1 cellular context compared by ENCODE assay signal in the genomic region with DNA sequence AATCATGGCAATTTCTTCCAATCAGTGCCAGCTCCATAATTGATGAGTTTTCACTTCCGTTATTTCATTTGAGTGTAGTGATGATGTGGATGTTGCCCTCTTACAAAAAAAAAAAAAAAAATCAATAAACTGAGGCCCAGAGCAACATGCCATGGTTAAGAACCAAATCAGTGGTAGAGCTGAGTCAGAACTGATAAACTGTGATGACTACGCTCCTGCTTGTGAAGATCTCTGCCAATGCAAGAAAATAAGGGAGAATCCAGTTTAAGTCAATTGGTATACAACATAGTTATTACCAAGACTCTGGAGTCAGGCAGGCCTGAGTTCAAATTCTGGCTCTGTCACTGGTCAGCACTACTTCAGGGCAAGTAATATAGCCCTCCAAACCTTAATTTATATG.
TF ChIP-seq lines count a peak whose summit lies in the region.

No MANE protein-coding gene starts in this region.

TF ChIP-seq in HCT116, 20 proteins besides CTCF, POLR2A, EP300 and RAD21 (continued from another document):
- TF ChIP-seq, protein P1, sequence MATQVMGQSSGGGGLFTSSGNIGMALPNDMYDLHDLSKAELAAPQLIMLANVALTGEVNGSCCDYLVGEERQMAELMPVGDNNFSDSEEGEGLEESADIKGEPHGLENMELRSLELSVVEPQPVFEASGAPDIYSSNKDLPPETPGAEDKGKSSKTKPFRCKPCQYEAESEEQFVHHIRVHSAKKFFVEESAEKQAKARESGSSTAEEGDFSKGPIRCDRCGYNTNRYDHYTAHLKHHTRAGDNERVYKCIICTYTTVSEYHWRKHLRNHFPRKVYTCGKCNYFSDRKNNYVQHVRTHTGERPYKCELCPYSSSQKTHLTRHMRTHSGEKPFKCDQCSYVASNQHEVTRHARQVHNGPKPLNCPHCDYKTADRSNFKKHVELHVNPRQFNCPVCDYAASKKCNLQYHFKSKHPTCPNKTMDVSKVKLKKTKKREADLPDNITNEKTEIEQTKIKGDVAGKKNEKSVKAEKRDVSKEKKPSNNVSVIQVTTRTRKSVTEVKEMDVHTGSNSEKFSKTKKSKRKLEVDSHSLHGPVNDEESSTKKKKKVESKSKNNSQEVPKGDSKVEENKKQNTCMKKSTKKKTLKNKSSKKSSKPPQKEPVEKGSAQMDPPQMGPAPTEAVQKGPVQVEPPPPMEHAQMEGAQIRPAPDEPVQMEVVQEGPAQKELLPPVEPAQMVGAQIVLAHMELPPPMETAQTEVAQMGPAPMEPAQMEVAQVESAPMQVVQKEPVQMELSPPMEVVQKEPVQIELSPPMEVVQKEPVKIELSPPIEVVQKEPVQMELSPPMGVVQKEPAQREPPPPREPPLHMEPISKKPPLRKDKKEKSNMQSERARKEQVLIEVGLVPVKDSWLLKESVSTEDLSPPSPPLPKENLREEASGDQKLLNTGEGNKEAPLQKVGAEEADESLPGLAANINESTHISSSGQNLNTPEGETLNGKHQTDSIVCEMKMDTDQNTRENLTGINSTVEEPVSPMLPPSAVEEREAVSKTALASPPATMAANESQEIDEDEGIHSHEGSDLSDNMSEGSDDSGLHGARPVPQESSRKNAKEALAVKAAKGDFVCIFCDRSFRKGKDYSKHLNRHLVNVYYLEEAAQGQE (IDR thresholded peaks at IDR 0.05; ENCODE audit: low read depth) = no peak
- TF ChIP-seq, protein P2, sequence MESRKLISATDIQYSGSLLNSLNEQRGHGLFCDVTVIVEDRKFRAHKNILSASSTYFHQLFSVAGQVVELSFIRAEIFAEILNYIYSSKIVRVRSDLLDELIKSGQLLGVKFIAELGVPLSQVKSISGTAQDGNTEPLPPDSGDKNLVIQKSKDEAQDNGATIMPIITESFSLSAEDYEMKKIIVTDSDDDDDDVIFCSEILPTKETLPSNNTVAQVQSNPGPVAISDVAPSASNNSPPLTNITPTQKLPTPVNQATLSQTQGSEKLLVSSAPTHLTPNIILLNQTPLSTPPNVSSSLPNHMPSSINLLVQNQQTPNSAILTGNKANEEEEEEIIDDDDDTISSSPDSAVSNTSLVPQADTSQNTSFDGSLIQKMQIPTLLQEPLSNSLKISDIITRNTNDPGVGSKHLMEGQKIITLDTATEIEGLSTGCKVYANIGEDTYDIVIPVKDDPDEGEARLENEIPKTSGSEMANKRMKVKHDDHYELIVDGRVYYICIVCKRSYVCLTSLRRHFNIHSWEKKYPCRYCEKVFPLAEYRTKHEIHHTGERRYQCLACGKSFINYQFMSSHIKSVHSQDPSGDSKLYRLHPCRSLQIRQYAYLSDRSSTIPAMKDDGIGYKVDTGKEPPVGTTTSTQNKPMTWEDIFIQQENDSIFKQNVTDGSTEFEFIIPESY (IDR thresholded peaks at IDR 0.05; ENCODE audit: extremely low read depth, insufficient replicate concordance, low read length) = no peak
- TF ChIP-seq ELF1 (IDR thresholded peaks at IDR 0.05; ENCODE audit: borderline replicate concordance, low read depth) = no peak
- TF ChIP-seq SP1 (IDR thresholded peaks at IDR 0.05; ENCODE audit: low read depth) = peak; percentile 47; the same call in 1 of the 2 replicates
- TF ChIP-seq, protein P3, sequence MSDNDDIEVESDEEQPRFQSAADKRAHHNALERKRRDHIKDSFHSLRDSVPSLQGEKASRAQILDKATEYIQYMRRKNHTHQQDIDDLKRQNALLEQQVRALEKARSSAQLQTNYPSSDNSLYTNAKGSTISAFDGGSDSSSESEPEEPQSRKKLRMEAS (IDR thresholded peaks at IDR 0.05) = 0 out of 2 replicates have a peak, but pooled peaks have one; percentile 30
- peak; percentile 41; the same call in 1 of the 2 replicates for TF ChIP-seq CEBPB (IDR thresholded peaks at IDR 0.05; ENCODE audit: low read depth)
- TF ChIP-seq CBX3 (IDR thresholded peaks at IDR 0.05; ENCODE audit: low read depth) = peak; percentile 35; the same call in 1 of the 2 replicates
- no peak for TF ChIP-seq TCF7L2 (IDR thresholded peaks at IDR 0.05; ENCODE audit: borderline replicate concordance, extremely low read depth, insufficient read depth, insufficient read length)
- TF ChIP-seq SRF (IDR thresholded peaks at IDR 0.05; ENCODE audit: low read depth) = no peak
- TF ChIP-seq ZFX (IDR thresholded peaks at IDR 0.05) = no peak
- TF ChIP-seq ZNF274 (IDR thresholded peaks at IDR 0.05; ENCODE audit: low read depth, low read length) = no peak
- no peak for TF ChIP-seq YY1 (IDR thresholded peaks at IDR 0.05; ENCODE audit: extremely low read depth, insufficient replicate concordance, low read depth, low read length)
- peak; percentile 64 for TF ChIP-seq FOSL1 (IDR thresholded peaks at IDR 0.05; ENCODE audit: low read depth)
- peak; percentile 65 for TF ChIP-seq JUND (IDR thresholded peaks at IDR 0.05)
- no peak for TF ChIP-seq POLR2AphosphoS5 (IDR thresholded peaks at IDR 0.05; ENCODE audit: low read depth, low read length)
- no peak for TF ChIP-seq EGR1 (IDR thresholded peaks at IDR 0.05; ENCODE audit: low read depth)
- TF ChIP-seq, protein P4, sequence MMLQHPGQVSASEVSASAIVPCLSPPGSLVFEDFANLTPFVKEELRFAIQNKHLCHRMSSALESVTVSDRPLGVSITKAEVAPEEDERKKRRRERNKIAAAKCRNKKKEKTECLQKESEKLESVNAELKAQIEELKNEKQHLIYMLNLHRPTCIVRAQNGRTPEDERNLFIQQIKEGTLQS (IDR thresholded peaks at IDR 0.05) = no peak
